In the genomic region with DNA sequence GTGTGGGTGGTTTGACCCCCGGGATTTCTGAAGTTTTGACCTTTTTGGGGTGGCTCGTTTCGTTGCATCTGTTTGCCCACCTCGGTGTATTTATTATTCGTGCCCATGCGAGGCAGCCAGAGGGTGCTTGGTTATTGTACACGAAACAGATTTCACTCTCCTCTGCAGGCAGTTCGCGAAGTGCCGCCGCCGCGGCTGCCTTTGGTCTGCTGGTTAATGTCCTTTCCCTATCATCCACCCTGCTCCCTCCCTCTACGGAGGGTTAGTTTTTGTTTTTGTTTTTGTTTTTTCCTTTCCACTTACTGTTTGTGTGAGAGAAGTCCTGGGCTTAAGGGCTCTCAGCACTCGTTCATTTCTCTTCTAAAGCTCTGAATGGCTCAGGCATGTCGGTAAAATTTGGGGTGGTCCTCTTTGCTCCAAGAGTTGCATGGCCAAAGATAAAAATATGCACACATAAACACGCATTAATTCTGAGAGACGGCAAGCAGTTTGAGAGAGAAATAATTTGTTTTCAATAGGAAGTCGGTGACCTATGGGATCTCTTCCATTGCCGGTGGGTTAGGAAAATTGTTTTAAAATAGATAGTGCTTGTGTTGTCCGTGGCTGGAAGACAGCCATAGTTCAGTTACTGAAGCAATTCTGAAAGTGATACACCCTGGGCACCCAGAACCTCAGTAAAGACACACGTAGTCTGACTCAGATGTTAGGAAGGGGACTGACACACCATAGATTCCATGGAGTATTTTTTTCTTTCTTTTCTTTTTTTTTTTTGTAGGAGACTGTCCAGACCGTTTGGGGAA, we compare ENCODE assay signal across 8 cellular contexts. TPM values are rescaled to one million over a fixed set of nuclear protein-coding genes. Genes with fewer than 3 reads are reported as not detected.
DNase-seq lines count a peak whose midpoint lies in the region; ATAC-seq and TF ChIP-seq lines count a peak whose summit lies in the region.

No MANE protein-coding gene starts in this region.

- H3K9me3 Mint-ChIP-seq in activated naive CD4-positive, alpha-beta T cell treated with anti-CD3 and anti-CD28 coated beads, Interleukin-2, amount 50 U/mL, for 24 hours: no peaks in the 10 kb centered on the region
- H3K9me3 Mint-ChIP-seq in brain: no peaks in the 10 kb centered on the region

- H3K4me1 Mint-ChIP-seq in activated naive CD4-positive, alpha-beta T cell treated with anti-CD3 and anti-CD28 coated beads, Interleukin-2, amount 50 U/mL, for 24 hours: peaks cover 16% of the 10 kb centered on the region
- H3K4me1 Mint-ChIP-seq in brain: peaks cover 66% of the 10 kb centered on the region

- H3K27me3 Mint-ChIP-seq in activated naive CD4-positive, alpha-beta T cell treated with anti-CD3 and anti-CD28 coated beads, Interleukin-2, amount 50 U/mL, for 24 hours: peaks cover 53% of the 10 kb centered on the region
- peaks cover 17% of the 10 kb centered on the region for H3K27me3 Mint-ChIP-seq in brain

- H3K4me3 Mint-ChIP-seq in activated naive CD4-positive, alpha-beta T cell treated with anti-CD3 and anti-CD28 coated beads, Interleukin-2, amount 50 U/mL, for 24 hours: peak overlapping the region; percentile 83
- H3K4me3 Mint-ChIP-seq in brain: peak overlapping the region; percentile 93 to 98 (median 95)

- H3K36me3 Mint-ChIP-seq in activated naive CD4-positive, alpha-beta T cell treated with anti-CD3 and anti-CD28 coated beads, Interleukin-2, amount 50 U/mL, for 24 hours: no peaks in the 10 kb centered on the region
- H3K36me3 Mint-ChIP-seq in brain: no peaks in the 10 kb centered on the region

- intact Hi-C loops in sciatic nerve (cut with DNase I): no loop called here

- ATAC-seq in sciatic nerve (peak; percentile 47), GM21576 (IDR thresholded peaks at IDR 0.05; ENCODE audit: unreplicated experiment) (no peak)

- H3K4me3 ChIP-seq in NT2/D1 (ENCODE audit: insufficient read length, low read depth): peak overlapping the region; percentile 89
- peak overlapping the region; percentile 80 for H3K4me3 ChIP-seq in iPS-15b (ENCODE audit: low read depth, low read length)

- H3K4me1 ChIP-seq in NT2/D1 (ENCODE audit: insufficient read depth, insufficient read length): peaks cover 6% of the 10 kb centered on the region
- peaks cover 52% of the 10 kb centered on the region for H3K4me1 ChIP-seq in iPS-15b (ENCODE audit: control insufficient read depth, insufficient read depth, low read length)

- H3K36me3 ChIP-seq in NT2/D1 (ENCODE audit: insufficient read depth, insufficient read length, low read length) (no peaks in the 10 kb centered on the region), iPS-15b (ENCODE audit: control insufficient read depth, insufficient read depth, low read length) (no peaks in the 10 kb centered on the region)

- H3K27me3 ChIP-seq in NT2/D1 (ENCODE audit: insufficient read depth, insufficient read length): peaks cover 7% of the 10 kb centered on the region
- peaks cover 3% of the 10 kb centered on the region for H3K27me3 ChIP-seq in iPS-15b (ENCODE audit: control insufficient read depth, insufficient read depth, low read length)

- TF ChIP-seq CTCF in brain (conservative IDR thresholded peaks at IDR 0.05): no peak

- no peak overlapping the region for H3K27ac Mint-ChIP-seq in activated naive CD4-positive, alpha-beta T cell treated with anti-CD3 and anti-CD28 coated beads, Interleukin-2, amount 50 U/mL, for 24 hours
- peak overlapping the region; percentile 91 to 99 (median 95) for H3K27ac Mint-ChIP-seq in brain

- no peak for DNase-seq in activated naive CD4-positive, alpha-beta T cell treated with Interleukin-2 at 50 U/mL for 16 hours
- DNase-seq in NT2/D1 (ENCODE audit: low read depth, low spot score) (no peak), sciatic nerve (ENCODE audit: low spot score) (peak; percentile 67), cortex of kidney (lab: John Stamatoyannopoulos, UW) (no peak)

- H3K9me3 ChIP-seq in NT2/D1 (ENCODE audit: insufficient read depth, low read length) (no peaks in the 10 kb centered on the region), iPS-15b (ENCODE audit: control insufficient read depth, insufficient read depth, low read length) (no peaks in the 10 kb centered on the region)

- peak overlapping the region; percentile 92 for H3K9ac ChIP-seq in NT2/D1 (ENCODE audit: insufficient read length, low read depth)
- H3K9ac ChIP-seq in iPS-15b (ENCODE audit: low read depth, low read length): peak overlapping the region; percentile 62

RNA-seq across cellular contexts. Expression of a gene that starts 1.2 kb away (rescaled TPM):
- polyA plus RNA-seq in brain (ENCODE audit: insufficient read depth, low read depth, low replicate concordance): 32.7 TPM
- 81.0 TPM for total RNA-seq in sciatic nerve
